ENCODE assay signal across 1 cellular context in the genomic region with DNA sequence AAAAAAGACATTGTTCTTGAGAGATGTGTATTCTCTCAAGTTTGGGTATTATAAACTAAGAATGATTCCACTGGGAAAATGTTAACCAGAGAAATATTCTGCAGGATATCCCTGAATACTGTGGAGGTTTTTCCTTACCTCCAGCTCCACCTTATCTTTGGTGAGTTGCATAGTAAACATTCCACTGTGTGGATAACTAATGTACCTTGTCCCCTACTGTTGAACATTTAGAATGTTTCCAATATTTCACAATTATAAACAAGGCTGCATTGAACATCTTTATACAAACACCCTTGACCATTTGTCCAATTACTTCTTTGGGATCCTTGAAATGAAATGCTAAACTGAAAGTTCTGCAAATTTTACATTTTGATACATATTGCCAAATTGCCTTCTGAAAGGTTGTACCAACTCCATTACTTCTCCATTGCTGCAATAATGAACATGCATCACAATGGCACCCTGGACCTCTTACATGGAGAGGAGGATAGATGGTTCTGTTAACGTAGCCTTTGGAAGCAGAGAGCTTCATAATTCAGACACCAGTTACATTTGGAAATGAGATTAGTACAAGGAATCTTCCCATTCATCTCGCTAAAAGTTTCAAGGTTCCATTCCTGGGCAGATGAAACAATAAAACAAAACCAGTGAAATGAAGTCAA.
TF ChIP-seq lines count a peak whose summit lies in the region.

No MANE protein-coding gene starts in this region.

TF ChIP-seq in HepG2, 621 proteins besides CTCF, POLR2A, EP300 and RAD21 (continued from another document):
- TF ChIP-seq ZNF747 (CRISPR knock-in tag; IDR thresholded peaks at IDR 0.05; ENCODE audit: borderline replicate concordance) (0 out of 2 replicates have a peak, but pooled peaks have one; percentile 74), IRF9 (CRISPR knock-in tag; IDR thresholded peaks at IDR 0.05; ENCODE audit: borderline replicate concordance) (no peak), IKZF1 (IDR thresholded peaks at IDR 0.05) (no peak)
- TF ChIP-seq, protein P1, sequence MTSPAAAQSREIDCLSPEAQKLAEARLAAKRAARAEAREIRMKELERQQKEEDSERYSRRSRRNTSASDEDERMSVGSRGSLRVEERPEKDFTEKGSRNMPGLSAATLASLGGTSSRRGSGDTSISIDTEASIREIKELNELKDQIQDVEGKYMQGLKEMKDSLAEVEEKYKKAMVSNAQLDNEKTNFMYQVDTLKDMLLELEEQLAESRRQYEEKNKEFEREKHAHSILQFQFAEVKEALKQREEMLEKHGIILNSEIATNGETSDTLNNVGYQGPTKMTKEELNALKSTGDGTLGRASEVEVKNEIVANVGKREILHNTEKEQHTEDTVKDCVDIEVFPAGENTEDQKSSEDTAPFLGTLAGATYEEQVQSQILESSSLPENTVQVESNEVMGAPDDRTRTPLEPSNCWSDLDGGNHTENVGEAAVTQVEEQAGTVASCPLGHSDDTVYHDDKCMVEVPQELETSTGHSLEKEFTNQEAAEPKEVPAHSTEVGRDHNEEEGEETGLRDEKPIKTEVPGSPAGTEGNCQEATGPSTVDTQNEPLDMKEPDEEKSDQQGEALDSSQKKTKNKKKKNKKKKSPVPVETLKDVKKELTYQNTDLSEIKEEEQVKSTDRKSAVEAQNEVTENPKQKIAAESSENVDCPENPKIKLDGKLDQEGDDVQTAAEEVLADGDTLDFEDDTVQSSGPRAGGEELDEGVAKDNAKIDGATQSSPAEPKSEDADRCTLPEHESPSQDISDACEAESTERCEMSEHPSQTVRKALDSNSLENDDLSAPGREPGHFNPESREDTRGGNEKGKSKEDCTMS (CRISPR knock-in tag; conservative IDR thresholded peaks at IDR 0.05): no peak
